In genomic region chr4:68948044-68948743, GRCh38 we compare ENCODE assay signal across 1 cellular context.
TF ChIP-seq lines count a peak whose summit lies in the region.

No MANE protein-coding gene starts in this region.

TF ChIP-seq in HepG2, 621 proteins besides CTCF, POLR2A, EP300 and RAD21 (continued from another document and continues in another):
- TF ChIP-seq MTERF4 (CRISPR knock-in tag; IDR thresholded peaks at IDR 0.05) (no peak), AHDC1 (CRISPR knock-in tag; IDR thresholded peaks at IDR 0.05; ENCODE audit: borderline replicate concordance) (peak; percentile 29; the same call in 1 of the 2 replicates), ZFP90 (CRISPR knock-in tag; IDR thresholded peaks at IDR 0.05; ENCODE audit: borderline replicate concordance) (no peak), ZNF446 (CRISPR knock-in tag; IDR thresholded peaks at IDR 0.05) (no peak), ZBED4 (CRISPR knock-in tag; IDR thresholded peaks at IDR 0.05; ENCODE audit: borderline replicate concordance) (no peak), ZNF558 (CRISPR knock-in tag; IDR thresholded peaks at IDR 0.05; ENCODE audit: borderline replicate concordance) (no peak), ZNF597 (CRISPR knock-in tag; IDR thresholded peaks at IDR 0.05) (no peak), MTF1 (CRISPR knock-in tag; IDR thresholded peaks at IDR 0.05) (no peak), ZNF30 (CRISPR knock-in tag; IDR thresholded peaks at IDR 0.05) (no peak), MAFK (conservative IDR thresholded peaks at IDR 0.05 in 1 of 2, IDR thresholded peaks at IDR 0.05 in 1 of 2; ENCODE audit: low read length in 2 of 2) (no peak), DDIT3 (CRISPR knock-in tag; IDR thresholded peaks at IDR 0.05) (no peak), E2F1 (CRISPR knock-in tag; IDR thresholded peaks at IDR 0.05) (no peak), BRCA1 (CRISPR knock-in tag; IDR thresholded peaks at IDR 0.05) (no peak), RARG (CRISPR knock-in tag; IDR thresholded peaks at IDR 0.05; ENCODE audit: low read depth) (no peak), ZNF784 (CRISPR knock-in tag; IDR thresholded peaks at IDR 0.05; ENCODE audit: borderline replicate concordance) (no peak), CBX2 (IDR thresholded peaks at IDR 0.05; ENCODE audit: low read depth, low read length) (no peak), CBX2 (CRISPR knock-in tag; IDR thresholded peaks at IDR 0.05; ENCODE audit: low read depth) (no peak), NAIF1 (CRISPR knock-in tag; IDR thresholded peaks at IDR 0.05; ENCODE audit: borderline replicate concordance) (no peak), PATZ1 (CRISPR knock-in tag; IDR thresholded peaks at IDR 0.05) (no peak), ZNF777 (CRISPR knock-in tag; IDR thresholded peaks at IDR 0.05) (no peak), JDP2 (CRISPR knock-in tag; IDR thresholded peaks at IDR 0.05; ENCODE audit: borderline replicate concordance) (no peak), ZMYM2 (CRISPR knock-in tag; IDR thresholded peaks at IDR 0.05) (peak; percentile 49; the same call in 1 of the 2 replicates), SOX13 (IDR thresholded peaks at IDR 0.05) (no peak), SOX13 (CRISPR knock-in tag; conservative IDR thresholded peaks at IDR 0.05 in 1 of 2, IDR thresholded peaks at IDR 0.05 in 1 of 2) (peak in 1 of 2 experiments; percentile 57; a peak in 1 of 4 replicates), MTF2 (CRISPR knock-in tag; IDR thresholded peaks at IDR 0.05; ENCODE audit: borderline replicate concordance) (no peak), ZNF496 (CRISPR knock-in tag; IDR thresholded peaks at IDR 0.05; ENCODE audit: insufficient replicate concordance) (no peak), NFYB (CRISPR knock-in tag; IDR thresholded peaks at IDR 0.05) (no peak), IRF2 (CRISPR knock-in tag; IDR thresholded peaks at IDR 0.05) (0 out of 2 replicates have a peak, but pooled peaks have one; percentile 22), THAP9 (CRISPR knock-in tag; IDR thresholded peaks at IDR 0.05; ENCODE audit: borderline replicate concordance) (no peak), ZNF367 (CRISPR knock-in tag; IDR thresholded peaks at IDR 0.05; ENCODE audit: borderline replicate concordance) (no peak), SMARCC2 (IDR thresholded peaks at IDR 0.05) (no peak), ZNF383 (CRISPR knock-in tag; IDR thresholded peaks at IDR 0.05; ENCODE audit: borderline replicate concordance) (no peak), NFIB (CRISPR knock-in tag; IDR thresholded peaks at IDR 0.05; ENCODE audit: borderline replicate concordance) (no peak), HOXA5 (CRISPR knock-in tag; IDR thresholded peaks at IDR 0.05) (no peak), ZNF678 (CRISPR knock-in tag; IDR thresholded peaks at IDR 0.05) (no peak), IRF9 (CRISPR knock-in tag; IDR thresholded peaks at IDR 0.05; ENCODE audit: borderline replicate concordance) (no peak), ZNF263 (CRISPR knock-in tag; IDR thresholded peaks at IDR 0.05) (no peak), SNAPC2 (CRISPR knock-in tag; IDR thresholded peaks at IDR 0.05) (no peak), ZNF619 (CRISPR knock-in tag; IDR thresholded peaks at IDR 0.05) (no peak), AKAP8 (CRISPR knock-in tag; IDR thresholded peaks at IDR 0.05) (no peak)
